Comparison of ENCODE assay signal across 8 cellular contexts in the genomic region with DNA sequence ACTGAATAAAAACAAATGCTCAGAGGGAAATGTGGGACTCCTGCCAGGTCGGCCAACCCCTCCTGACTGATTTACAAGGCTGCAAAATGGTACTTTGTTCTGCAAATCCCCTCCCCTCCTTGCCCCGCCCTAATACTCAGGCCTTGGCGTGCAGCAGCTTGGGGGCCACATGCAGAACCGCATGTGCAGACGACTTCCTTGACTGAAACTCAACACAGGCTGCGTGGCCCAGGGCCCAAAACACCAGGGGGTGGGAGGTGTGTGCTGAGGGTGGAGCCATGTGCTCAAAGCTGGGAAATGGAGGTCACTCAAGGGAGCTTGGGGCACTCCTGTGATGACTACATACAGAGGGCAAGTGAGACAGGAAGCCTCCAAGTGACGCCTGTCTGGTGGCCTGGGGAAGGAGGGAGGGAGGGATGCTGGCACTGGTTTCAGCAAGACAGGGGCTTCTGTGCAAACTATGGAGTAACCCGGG.
DNase-seq lines count a peak whose midpoint lies in the region; ATAC-seq, FAIRE-seq and TF ChIP-seq lines count a peak whose summit lies in the region.

No MANE protein-coding gene starts in this region.

- H3K4me1 Mint-ChIP-seq in activated naive CD4-positive, alpha-beta T cell treated with anti-CD3 and anti-CD28 coated beads, Interleukin-2, amount 10 ng/mL, durations not matched to agents 7 days and 5 days, result peaks cover 95% of the 10 kb centered on the region

- peaks cover 17% of the 10 kb centered on the region for H3K36me3 Mint-ChIP-seq in activated naive CD4-positive, alpha-beta T cell treated with anti-CD3 and anti-CD28 coated beads, Interleukin-2, amount 10 ng/mL, durations not matched to agents 7 days and 5 days

- intact Hi-C loops in cardiac septum (cut with DNase I), result loop anchor here (5.0 kb wide), 1 partner anchor 200 kb away; no protein-coding TSS in a partner anchor
- intact Hi-C loops in gastrocnemius medialis (cut with DNase I; ENCODE audit: low total_unique reads), result no loop called here
- intact Hi-C loops in aorta (cut with DNase I), result loop anchor here in 1 of 2 donors (5.0 kb wide), 1 partner anchor 50 kb away; no protein-coding TSS in a partner anchor

- H3K4me2 ChIP-seq in A549, result peak overlapping the region; percentile 13; the same call in 1 of the 3 replicates

- H3K27ac Mint-ChIP-seq in activated naive CD4-positive, alpha-beta T cell treated with anti-CD3 and anti-CD28 coated beads, Interleukin-2, amount 10 ng/mL, durations not matched to agents 7 days and 5 days, result peak overlapping the region; percentile 95

- no peak for TF ChIP-seq RAD21 in A549 (conservative IDR thresholded peaks at IDR 0.05 in 1 of 2, IDR thresholded peaks at IDR 0.05 in 1 of 2)

- in situ Hi-C loops in gastrocnemius medialis (cut with MboI; ENCODE audit: low sequenced_read_pairs in 4 of 4), result loop anchor here in 2 of 4 donors (5.0 to 10.0 kb wide), 2 partner anchors 118 to 120 kb away; a partner anchor contains a TSS

- TF ChIP-seq POLR2A in A549 (IDR thresholded peaks at IDR 0.05; ENCODE audit: low read length) (no peak), gastrocnemius medialis (IDR thresholded peaks at IDR 0.05) (no peak)

- H3K4me3 ChIP-seq in A549 (no peak overlapping the region), gastrocnemius medialis (peak overlapping the region; percentile 6 to 29 (median 18)), aorta (ENCODE audit: low read length in 2 of 2) (no peak overlapping the region)

- TF ChIP-seq EP300 in A549 (IDR thresholded peaks at IDR 0.05), result no peak

- H3K27ac ChIP-seq in A549 (no peak overlapping the region), gastrocnemius medialis (peak overlapping the region; percentile 88 to 94 (median 92)), aorta (ENCODE audit: low read depth in 1 of 2, low read length in 2 of 2) (peak overlapping the region; percentile 29 to 92)

- no peaks in the 10 kb centered on the region for H3K27me3 ChIP-seq in gastrocnemius medialis
- no peaks in the 10 kb centered on the region for H3K27me3 ChIP-seq in aorta (ENCODE audit: control insufficient read depth in 1 of 2, insufficient read depth in 2 of 2, low read length in 1 of 2)

- H3K9me3 ChIP-seq in A549 (no peaks in the 10 kb centered on the region), gastrocnemius medialis (no peaks in the 10 kb centered on the region), aorta (ENCODE audit: control insufficient read depth, low read length) (no peaks in the 10 kb centered on the region)

- ATAC-seq in A549, result no peak; a peak in 2 of 6 replicates
- peak; percentile 60 for ATAC-seq in GM21619 (IDR thresholded peaks at IDR 0.05; ENCODE audit: unreplicated experiment)
- peak; percentile 73 to 82 for ATAC-seq in gastrocnemius medialis
- ATAC-seq in aorta (ENCODE audit: low FRiP score), result peak; percentile 88
- no peak for ATAC-seq in GM19452 (IDR thresholded peaks at IDR 0.05; ENCODE audit: unreplicated experiment)

- POLR2A ChIA-PET in A549 (lab: Yijun Ruan, JAX), result no interaction called here

- TF ChIP-seq CTCF in A549 (IDR thresholded peaks at IDR 0.05), result no peak
- TF ChIP-seq CTCF in gastrocnemius medialis (IDR thresholded peaks at IDR 0.05 in 4 of 5, conservative IDR thresholded peaks at IDR 0.05 in 1 of 5), result no peak

- DNase-seq in A549 (ENCODE audit: low read depth in 1 of 2, low spot score in 1 of 2) (peak in 1 of 2 experiments; percentile 45), NOMO-1 treated with DMSO at 0.1 percent for 48 hours (lab: John Stamatoyannopoulos, UW; ENCODE audit: unreplicated experiment) (peak; percentile 10), cardiac septum (ENCODE audit: low spot score) (peak; percentile 83), gastrocnemius medialis (peak; percentile 58 to 88), aorta (peak; percentile 90 to 93)
- peak; percentile 89 for DNase-seq in activated naive CD4-positive, alpha-beta T cell treated with anti-CD3 and anti-CD28 coated beads, Interleukin-2, amount 10 ng/mL, durations not matched to agents 7 days and 5 days

- H3K27me3 Mint-ChIP-seq in activated naive CD4-positive, alpha-beta T cell treated with anti-CD3 and anti-CD28 coated beads, Interleukin-2, amount 10 ng/mL, durations not matched to agents 7 days and 5 days, result no peaks in the 10 kb centered on the region

- H3K4me3 Mint-ChIP-seq in activated naive CD4-positive, alpha-beta T cell treated with anti-CD3 and anti-CD28 coated beads, Interleukin-2, amount 10 ng/mL, durations not matched to agents 7 days and 5 days, result peak overlapping the region; percentile 79

- H3K36me3 ChIP-seq in gastrocnemius medialis (no peaks in the 10 kb centered on the region), aorta (ENCODE audit: control insufficient read depth in 1 of 2, insufficient read depth in 2 of 2, low read length in 1 of 2) (no peaks in the 10 kb centered on the region)

- WGBS in A549 (ENCODE audit: missing lambda C conversion rate), result 30% methylated on average over 8 of the region's 8 CpGs
- WGBS in aorta, 2 donors, result 16 to 17% methylated on average over 8 of the region's 8 CpGs

- H3K9me3 Mint-ChIP-seq in activated naive CD4-positive, alpha-beta T cell treated with anti-CD3 and anti-CD28 coated beads, Interleukin-2, amount 10 ng/mL, durations not matched to agents 7 days and 5 days, result no peaks in the 10 kb centered on the region

- no peak for FAIRE-seq in A549 (lab: Jason Lieb, UNC)

- H3K4me1 ChIP-seq in A549, result peaks cover 16% of the 10 kb centered on the region; the same call in 2 of the 3 replicates
- H3K4me1 ChIP-seq in gastrocnemius medialis, result peaks cover 67 to 92% of the 10 kb centered on the region in 2 donors
- H3K4me1 ChIP-seq in aorta (ENCODE audit: control insufficient read depth in 1 of 2, insufficient read depth in 2 of 2, low read length in 2 of 2), result peaks cover 10 to 15% of the 10 kb centered on the region in 2 donors

- CTCF ChIA-PET in A549 (lab: Yijun Ruan, JAX), result no interaction called here
- CTCF ChIA-PET in activated naive CD4-positive, alpha-beta T cell treated with anti-CD3 and anti-CD28 coated beads, Interleukin-2, amount 10 ng/mL, durations not matched to agents 7 days and 5 days (lab: Charles Lee), result interaction anchor here (1.2 to 2.6 kb wide), 4 partner anchors 8 to 202 kb away, joined by 3 to 8 read pairs (median 4); no protein-coding TSS in a partner anchor

TF ChIP-seq in A549, 52 proteins besides CTCF, POLR2A, EP300 and RAD21:
- TF ChIP-seq CBX2 (IDR thresholded peaks at IDR 0.05; ENCODE audit: borderline replicate concordance, low read depth), result no peak
- TF ChIP-seq NR3C1 (IDR thresholded peaks at IDR 0.05), result no peak
- no peak for TF ChIP-seq KDM5A (IDR thresholded peaks at IDR 0.05)
- TF ChIP-seq JUNB (IDR thresholded peaks at IDR 0.05), result no peak
- TF ChIP-seq, protein P1, sequence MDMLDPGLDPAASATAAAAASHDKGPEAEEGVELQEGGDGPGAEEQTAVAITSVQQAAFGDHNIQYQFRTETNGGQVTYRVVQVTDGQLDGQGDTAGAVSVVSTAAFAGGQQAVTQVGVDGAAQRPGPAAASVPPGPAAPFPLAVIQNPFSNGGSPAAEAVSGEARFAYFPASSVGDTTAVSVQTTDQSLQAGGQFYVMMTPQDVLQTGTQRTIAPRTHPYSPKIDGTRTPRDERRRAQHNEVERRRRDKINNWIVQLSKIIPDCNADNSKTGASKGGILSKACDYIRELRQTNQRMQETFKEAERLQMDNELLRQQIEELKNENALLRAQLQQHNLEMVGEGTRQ (IDR thresholded peaks at IDR 0.05), result no peak
- TF ChIP-seq NFE2L2 (conservative IDR thresholded peaks at IDR 0.05; ENCODE audit: low read length), result no peak
- TF ChIP-seq ESRRA (IDR thresholded peaks at IDR 0.05; ENCODE audit: borderline replicate concordance, low read length), result no peak
- TF ChIP-seq NPAS2 (CRISPR knock-in tag; IDR thresholded peaks at IDR 0.05; ENCODE audit: borderline replicate concordance), result no peak
- TF ChIP-seq CEBPB (IDR thresholded peaks at IDR 0.05), result no peak
- TF ChIP-seq, protein P2, sequence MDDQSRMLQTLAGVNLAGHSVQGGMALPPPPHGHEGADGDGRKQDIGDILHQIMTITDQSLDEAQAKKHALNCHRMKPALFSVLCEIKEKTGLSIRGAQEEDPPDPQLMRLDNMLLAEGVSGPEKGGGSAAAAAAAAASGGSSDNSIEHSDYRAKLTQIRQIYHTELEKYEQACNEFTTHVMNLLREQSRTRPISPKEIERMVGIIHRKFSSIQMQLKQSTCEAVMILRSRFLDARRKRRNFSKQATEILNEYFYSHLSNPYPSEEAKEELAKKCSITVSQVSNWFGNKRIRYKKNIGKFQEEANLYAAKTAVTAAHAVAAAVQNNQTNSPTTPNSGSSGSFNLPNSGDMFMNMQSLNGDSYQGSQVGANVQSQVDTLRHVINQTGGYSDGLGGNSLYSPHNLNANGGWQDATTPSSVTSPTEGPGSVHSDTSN (IDR thresholded peaks at IDR 0.05), result no peak
- TF ChIP-seq, protein P3, sequence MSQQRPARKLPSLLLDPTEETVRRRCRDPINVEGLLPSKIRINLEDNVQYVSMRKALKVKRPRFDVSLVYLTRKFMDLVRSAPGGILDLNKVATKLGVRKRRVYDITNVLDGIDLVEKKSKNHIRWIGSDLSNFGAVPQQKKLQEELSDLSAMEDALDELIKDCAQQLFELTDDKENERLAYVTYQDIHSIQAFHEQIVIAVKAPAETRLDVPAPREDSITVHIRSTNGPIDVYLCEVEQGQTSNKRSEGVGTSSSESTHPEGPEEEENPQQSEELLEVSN (IDR thresholded peaks at IDR 0.05; ENCODE audit: borderline replicate concordance, low read depth), result no peak
- TF ChIP-seq, protein P4, sequence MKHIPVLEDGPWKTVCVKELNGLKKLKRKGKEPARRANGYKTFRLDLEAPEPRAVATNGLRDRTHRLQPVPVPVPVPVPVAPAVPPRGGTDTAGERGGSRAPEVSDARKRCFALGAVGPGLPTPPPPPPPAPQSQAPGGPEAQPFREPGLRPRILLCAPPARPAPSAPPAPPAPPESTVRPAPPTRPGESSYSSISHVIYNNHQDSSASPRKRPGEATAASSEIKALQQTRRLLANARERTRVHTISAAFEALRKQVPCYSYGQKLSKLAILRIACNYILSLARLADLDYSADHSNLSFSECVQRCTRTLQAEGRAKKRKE (CRISPR knock-in tag; IDR thresholded peaks at IDR 0.05; ENCODE audit: low read depth), result no peak
- no peak for TF ChIP-seq HDAC2 (IDR thresholded peaks at IDR 0.05)
- no peak for TF ChIP-seq HOXA7 (CRISPR knock-in tag; IDR thresholded peaks at IDR 0.05)
- TF ChIP-seq RARB (CRISPR knock-in tag; IDR thresholded peaks at IDR 0.05), result no peak
- no peak for TF ChIP-seq KDM1A (IDR thresholded peaks at IDR 0.05; ENCODE audit: low read depth)
- no peak for TF ChIP-seq POLR2AphosphoS2 (conservative IDR thresholded peaks at IDR 0.05; ENCODE audit: low read length)
- TF ChIP-seq RNF2 (IDR thresholded peaks at IDR 0.05; ENCODE audit: borderline replicate concordance, low read depth), result no peak
- TF ChIP-seq RCOR1 (IDR thresholded peaks at IDR 0.05; ENCODE audit: low read depth, low read length), result no peak
TF ChIP-seq in A549: peak in this region for 0.

Comparison
In these comparisons a context has a peak if more than half of its experiments do, and no peak if none do; other contexts are left out.
1. ATAC-seq: peak in GM21619 (single experiment), gastrocnemius medialis (2 of 2) and aorta (single experiment); none in A549 (0 of 2) and GM19452 (single experiment).
2. H3K27ac ChIP-seq: peak in gastrocnemius medialis (4 of 4) and aorta (2 of 2); none in A549 (0 of 2).
3. H3K4me3 ChIP-seq: peak in gastrocnemius medialis (4 of 4); none in A549 (single experiment) and aorta (0 of 2).